8 cellular contexts compared by ENCODE assay signal in genomic region chr3:144770813-144771400, GRCh38.
DNase-seq lines count a peak whose midpoint lies in the region; ATAC-seq and TF ChIP-seq lines count a peak whose summit lies in the region.

No MANE protein-coding gene starts in this region.

- peak overlapping the region; percentile 14; the same call in 1 of the 2 replicates for H2AFZ ChIP-seq in GM23248

- peaks cover 17% of the 10 kb centered on the region; the same call in 1 of the 2 replicates for H3F3A ChIP-seq in GM23248 (ENCODE audit: insufficient read depth)

- TF ChIP-seq CTCF in heart left ventricle (IDR thresholded peaks at IDR 0.05) (peak in 7 of 12 donors; percentile 11 to 47 (median 41)), thyroid gland (IDR thresholded peaks at IDR 0.05) (peak in 4 of 6 experiments; percentile 23 to 67 (median 51))

- H3K27me3 ChIP-seq in GM23248 (replicated peaks; ENCODE audit: insufficient read depth) (no peaks in the 10 kb centered on the region), heart left ventricle (no peaks in the 10 kb centered on the region), thyroid gland (no peaks in the 10 kb centered on the region)

- in situ Hi-C loops in GM23248 (cut with MboI): no loop called here

- no peak overlapping the region for H3K9ac ChIP-seq in GM23248

- H3K4me3 ChIP-seq in GM23248: no peak overlapping the region
- H3K4me3 ChIP-seq in heart left ventricle: no peak overlapping the region
- no peak overlapping the region for H3K4me3 ChIP-seq in thyroid gland (replicated peaks in 1 of 3)

- H3K27ac ChIP-seq in GM23248 (0 out of 2 replicates have a peak overlapping the region, but pooled peaks have one; percentile 1), heart left ventricle (peak overlapping the region in 2 of 12 donors; percentile 2 to 15), thyroid gland (no peak overlapping the region)

- ATAC-seq in heart left ventricle: peak in 3 of 4 donors; percentile 55 to 59 (median 57)
- no peak for ATAC-seq in HG03571 (IDR thresholded peaks at IDR 0.05; ENCODE audit: unreplicated experiment)
- ATAC-seq in GM19467 (IDR thresholded peaks at IDR 0.05; ENCODE audit: unreplicated experiment): no peak

- peak overlapping the region; percentile 75 for H3K4me2 ChIP-seq in GM23248 (ENCODE audit: unreplicated experiment)

- TF ChIP-seq POLR2A in heart left ventricle (IDR thresholded peaks at IDR 0.05) (no peak), thyroid gland (IDR thresholded peaks at IDR 0.05) (no peak)

- no peaks in the 10 kb centered on the region for H3K9me2 ChIP-seq in GM23248 (ENCODE audit: insufficient read depth)

- H3K36me3 ChIP-seq in GM23248 (ENCODE audit: low read depth): no peaks in the 10 kb centered on the region
- H3K36me3 ChIP-seq in heart left ventricle: no peaks in the 10 kb centered on the region
- no peaks in the 10 kb centered on the region for H3K36me3 ChIP-seq in thyroid gland

- WGBS in GM23248 (ENCODE audit: low coverage in 1 of 2, low lambda C conversion rate in 2 of 2, missing lambda C conversion rate in 2 of 2), 2 experiments: 89 to 100% methylated on average over 1 of the region's 1 CpG
- 41 to 51% (median 46%) methylated on average over 1 of the region's 1 CpG for WGBS in heart left ventricle, 4 donors
- 42 to 47% methylated on average over 1 of the region's 1 CpG for WGBS in thyroid gland, 2 donors

- H3K4me1 ChIP-seq in GM23248 (ENCODE audit: insufficient read depth): peaks cover 14% of the 10 kb centered on the region
- H3K4me1 ChIP-seq in heart left ventricle: peaks cover 0 to 11% (median 0%) of the 10 kb centered on the region in 12 donors
- no peaks in the 10 kb centered on the region for H3K4me1 ChIP-seq in thyroid gland

- no peaks in the 10 kb centered on the region for H3K79me2 ChIP-seq in GM23248 (ENCODE audit: insufficient read depth)

- intact Hi-C loops in heart left ventricle (cut with DNase I) (loop anchor here in 1 of 10 donors (10.0 kb wide), 1 partner anchor 886 kb away; no protein-coding TSS in a partner anchor), thyroid gland (cut with DNase I) (no loop called here)

- DNase-seq in AG08395 (ENCODE audit: low spot score) (peak; percentile 24), GM23248 (peak; percentile 59), SHP77 treated with DMSO at 0.1 percent for 48 hours (lab: John Stamatoyannopoulos, UW) (peak; percentile 33), heart left ventricle (no peak), thyroid gland (no peak)
- DNase-seq in central memory CD4-positive, alpha-beta T cell: no peak

- no peaks in the 10 kb centered on the region for H4K20me1 ChIP-seq in GM23248 (ENCODE audit: insufficient read depth)

- H3K9me3 ChIP-seq in GM23248 (ENCODE audit: low read depth) (no peaks in the 10 kb centered on the region), heart left ventricle (no peaks in the 10 kb centered on the region), thyroid gland (no peaks in the 10 kb centered on the region)

Comparison
In these comparisons a context has a peak if more than half of its experiments do, and no peak if none do; other contexts are left out.
1. DNase-seq: peak in AG08395 (single experiment), GM23248 (single experiment) and SHP77 treated with DMSO at 0.1 percent for 48 hours (single experiment); none in heart left ventricle (0 of 5), thyroid gland (0 of 2) and central memory CD4-positive, alpha-beta T cell (single experiment).
2. ATAC-seq: peak in heart left ventricle (3 of 4); none in HG03571 (single experiment) and GM19467 (single experiment).